8 cellular contexts compared by ENCODE assay signal in genomic region chr11:118908931-118909618, GRCh38. TPM values are rescaled to one million over a fixed set of nuclear protein-coding genes. Genes with fewer than 3 reads are reported as not detected.
DNase-seq lines count a peak whose midpoint lies in the region; ATAC-seq and TF ChIP-seq lines count a peak whose summit lies in the region.

No MANE protein-coding gene starts in this region.

- in situ Hi-C loops in Panc1 (cut with HindIII; ENCODE audit: low pct_unique_long_range_greater_than_20kb, low sequenced_read_pairs), result no loop called here

- TF ChIP-seq CTCF in Panc1 (IDR thresholded peaks at IDR 0.05) (no peak), lung (IDR thresholded peaks at IDR 0.05; ENCODE audit: control extremely low read depth, extremely low read depth) (no peak), testis (IDR thresholded peaks at IDR 0.05) (no peak)

- H3K9me3 ChIP-seq in Panc1 (ENCODE audit: control insufficient read depth, insufficient read depth, low read depth, low read length) (no peaks in the 10 kb centered on the region), lung (ENCODE audit: control insufficient read depth in 2 of 2, insufficient read depth in 1 of 2, low read length in 1 of 2) (no peaks in the 10 kb centered on the region), testis (no peaks in the 10 kb centered on the region)

- DNase-seq in NCI-H146 (lab: John Stamatoyannopoulos, UW), result peak; percentile 12
- no peak for DNase-seq in NCI-H146 treated with DMSO at 0.1 percent for 48 hours (lab: John Stamatoyannopoulos, UW; ENCODE audit: unreplicated experiment)
- no peak for DNase-seq in Panc1 (ENCODE audit: low read depth, low spot score)
- peak; percentile 85 for DNase-seq in ecto neural progenitor cell (ENCODE audit: low spot score)
- no peak for DNase-seq in lung (ENCODE audit: low spot score)
- peak; percentile 89 for DNase-seq in testis
- no peak for DNase-seq in activated CD8-positive, alpha-beta memory T cell treated with anti-CD3 and anti-CD28 coated beads, Interleukin-2, amount 10 ng/mL, durations not matched to agents 7 days and 5 days
- DNase-seq in germinal center (ENCODE audit: low spot score), result no peak

- POLR2A ChIA-PET in Panc1 (lab: Charles Lee), result interaction anchor here (0.6 to 2.7 kb wide), 6 partner anchors 13 to 465 kb away, joined by 3 to 22 read pairs (median 10); partner anchors contain the start of gene BCL9L

- CTCF ChIA-PET in Panc1 (lab: Charles Lee), result interaction anchor here (0.6 to 1.1 kb wide), 8 partner anchors 17 to 941 kb away, joined by 3 to 17 read pairs (median 6); partner anchors contain the start of gene BCL9L
- CTCF ChIA-PET in activated CD8-positive, alpha-beta memory T cell treated with anti-CD3 and anti-CD28 coated beads, Interleukin-2, amount 10 ng/mL, durations not matched to agents 7 days and 5 days (lab: Charles Lee), result interaction anchor here (0.8 to 1.4 kb wide), 3 partner anchors 14 to 48 kb away, joined by 3 to 4 read pairs (median 4); no protein-coding TSS in a partner anchor

- ATAC-seq in Panc1, result peak; percentile 11
- ATAC-seq in lung (ENCODE audit: insufficient read depth, low FRiP score), result no peak
- no peak for ATAC-seq in activated CD8-positive, alpha-beta memory T cell treated with anti-CD3 and anti-CD28 coated beads, Interleukin-2, amount 10 ng/mL, durations not matched to agents 7 days and 5 days

- peaks cover 7% of the 10 kb centered on the region; the same call in 1 of the 2 replicates for H3K36me3 ChIP-seq in Panc1 (ENCODE audit: control insufficient read depth, insufficient read depth, low read length)
- H3K36me3 ChIP-seq in lung (ENCODE audit: control insufficient read depth in 2 of 2, insufficient read depth in 2 of 2, low read length in 2 of 2), result peaks cover 3 to 20% of the 10 kb centered on the region in 2 donors
- no peaks in the 10 kb centered on the region for H3K36me3 ChIP-seq in testis (ENCODE audit: low read depth, missing control alignments)

- intact Hi-C loops in Panc1 (cut with micrococcal nuclease; ENCODE audit: unreplicated experiment), result no loop called here
- intact Hi-C loops in testis (cut with DNase I; ENCODE audit: low total_unique reads), result loop anchor here (10.0 kb wide), 1 partner anchor 214 kb away; no protein-coding TSS in a partner anchor

- no peaks in the 10 kb centered on the region for H3K27me3 Mint-ChIP-seq in activated CD8-positive, alpha-beta memory T cell treated with anti-CD3 and anti-CD28 coated beads, Interleukin-2, amount 10 ng/mL, durations not matched to agents 7 days and 5 days

- H3K36me3 Mint-ChIP-seq in activated CD8-positive, alpha-beta memory T cell treated with anti-CD3 and anti-CD28 coated beads, Interleukin-2, amount 10 ng/mL, durations not matched to agents 7 days and 5 days, result peaks cover 8% of the 10 kb centered on the region

- H3K4me3 ChIP-seq in Panc1 (ENCODE audit: low read depth in 2 of 2, low read length in 2 of 2) (peak overlapping the region; percentile 29 to 37), lung (peak overlapping the region; percentile 41), testis (peak overlapping the region in 1 of 2 donors; percentile 35)

- H3K4me1 ChIP-seq in Panc1 (ENCODE audit: control insufficient read depth, insufficient read depth, low read length), result peaks cover 87% of the 10 kb centered on the region
- peaks cover 16 to 36% of the 10 kb centered on the region in 2 donors for H3K4me1 ChIP-seq in lung (ENCODE audit: control insufficient read depth in 2 of 2, insufficient read depth in 2 of 2, low read length in 2 of 2)
- peaks cover 72% of the 10 kb centered on the region for H3K4me1 ChIP-seq in testis

- H3K27me3 ChIP-seq in Panc1 (ENCODE audit: control insufficient read depth, insufficient read depth, low read length) (no peaks in the 10 kb centered on the region), lung (ENCODE audit: control insufficient read depth, insufficient read depth) (no peaks in the 10 kb centered on the region), testis (no peaks in the 10 kb centered on the region)

- peaks cover 43% of the 10 kb centered on the region for H3K4me1 Mint-ChIP-seq in activated CD8-positive, alpha-beta memory T cell treated with anti-CD3 and anti-CD28 coated beads, Interleukin-2, amount 10 ng/mL, durations not matched to agents 7 days and 5 days

- H3K27ac ChIP-seq in Panc1 (ENCODE audit: low read length), result peak overlapping the region; percentile 99
- peak overlapping the region; percentile 92 to 95 for H3K27ac ChIP-seq in lung (ENCODE audit: low read depth in 1 of 2, low read length in 1 of 2)
- H3K27ac ChIP-seq in testis, result peak overlapping the region; percentile 83 to 94

- 25 to 37% methylated on average over 15 to 17 of the region's 17 CpGs for WGBS in lung, 2 donors
- WGBS in testis, 2 donors, result 6 to 10% methylated on average over 8 to 17 of the region's 17 CpGs

- no peak overlapping the region for H3K4me3 Mint-ChIP-seq in activated CD8-positive, alpha-beta memory T cell treated with anti-CD3 and anti-CD28 coated beads, Interleukin-2, amount 10 ng/mL, durations not matched to agents 7 days and 5 days

- no peak for TF ChIP-seq POLR2A in testis (IDR thresholded peaks at IDR 0.05)

- no TSS peak for BruUV-seq in Panc1 (replicated peaks; lab: Mats Ljungman, UMichigan)

- H3K9me3 Mint-ChIP-seq in activated CD8-positive, alpha-beta memory T cell treated with anti-CD3 and anti-CD28 coated beads, Interleukin-2, amount 10 ng/mL, durations not matched to agents 7 days and 5 days (ENCODE audit: low read depth), result no peaks in the 10 kb centered on the region

- no peak overlapping the region for H3K27ac Mint-ChIP-seq in activated CD8-positive, alpha-beta memory T cell treated with anti-CD3 and anti-CD28 coated beads, Interleukin-2, amount 10 ng/mL, durations not matched to agents 7 days and 5 days

RNA-seq across cellular contexts. Expression of gene BCL9L, which starts 16.7 kb away (rescaled TPM):
- total RNA-seq in Panc1 (2021; ENCODE audit: unreplicated experiment) (234 TPM), lung (10 to 100 TPM; 39.6 to 91.0 TPM), testis (10 to 100 TPM; 37.0 to 38.9 TPM)
- 207 TPM for polyA plus RNA-seq in Panc1 (2012; ENCODE audit: insufficient read length)
- polyA plus RNA-seq in lung (10 to 100 TPM; 23.3 to 30.4 TPM), testis (ENCODE audit: insufficient read depth, low read depth, low replicate concordance) (30.7 TPM)
- total RNA-seq in activated CD8-positive, alpha-beta memory T cell treated with anti-CD3 and anti-CD28 coated beads, Interleukin-2, amount 10 ng/mL, durations not matched to agents 7 days and 5 days, result 10 to 100 TPM; 33.9 to 44.0 TPM

RNA-seq across cellular contexts. Expression of gene CXCR5, which starts 25.4 kb away (rescaled TPM):
- total RNA-seq in Panc1 (2021; ENCODE audit: unreplicated experiment) (not detected), lung (under 1 TPM in 1 of 2 donors, not detected in 1; 0.48 TPM), testis (under 1 TPM in 1 of 2 donors, not detected in 1; 0.06 TPM)
- not detected for polyA plus RNA-seq in Panc1 (2012; ENCODE audit: insufficient read length)
- polyA plus RNA-seq in lung (under 1 TPM; 0.16 to 0.65 TPM), testis (ENCODE audit: insufficient read depth, low read depth, low replicate concordance) (0.22 TPM)
- total RNA-seq in activated CD8-positive, alpha-beta memory T cell treated with anti-CD3 and anti-CD28 coated beads, Interleukin-2, amount 10 ng/mL, durations not matched to agents 7 days and 5 days, result under 1 TPM in 1 of 2 experiments, not detected in 1; 0.30 TPM

RNA-seq across cellular contexts. Expression of gene UPK2, which starts 47.0 kb away (rescaled TPM):
- total RNA-seq in Panc1 (2021; ENCODE audit: unreplicated experiment), result 0.92 TPM
- polyA plus RNA-seq in Panc1 (2012; ENCODE audit: insufficient read length), result 4.6 TPM
- total RNA-seq in lung, result not detected
- polyA plus RNA-seq in lung, result under 1 TPM in 1 of 2 donors, not detected in 1; 0.07 TPM
- under 1 TPM in 1 of 2 donors, not detected in 1; 0.68 TPM for total RNA-seq in testis
- polyA plus RNA-seq in testis (ENCODE audit: insufficient read depth, low read depth, low replicate concordance), result 0.50 TPM
- total RNA-seq in activated CD8-positive, alpha-beta memory T cell treated with anti-CD3 and anti-CD28 coated beads, Interleukin-2, amount 10 ng/mL, durations not matched to agents 7 days and 5 days, result not detected

Comparison
In these comparisons a context has a peak if more than half of its experiments do, and no peak if none do; other contexts are left out.
1. DNase-seq: peak in NCI-H146 (single experiment), ecto neural progenitor cell (single experiment) and testis (single experiment); none in NCI-H146 treated with DMSO at 0.1 percent for 48 hours (single experiment), Panc1 (single experiment), lung (single experiment), activated CD8-positive, alpha-beta memory T cell treated with anti-CD3 and anti-CD28 coated beads, Interleukin-2, amount 10 ng/mL, durations not matched to agents 7 days and 5 days (single experiment) and germinal center (single experiment).
2. Peak in every context shown above with its lines, with median percentiles within 50 percentile points of each other: H3K27ac ChIP-seq.